36 cellular contexts compared by ENCODE assay signal in the genomic region with DNA sequence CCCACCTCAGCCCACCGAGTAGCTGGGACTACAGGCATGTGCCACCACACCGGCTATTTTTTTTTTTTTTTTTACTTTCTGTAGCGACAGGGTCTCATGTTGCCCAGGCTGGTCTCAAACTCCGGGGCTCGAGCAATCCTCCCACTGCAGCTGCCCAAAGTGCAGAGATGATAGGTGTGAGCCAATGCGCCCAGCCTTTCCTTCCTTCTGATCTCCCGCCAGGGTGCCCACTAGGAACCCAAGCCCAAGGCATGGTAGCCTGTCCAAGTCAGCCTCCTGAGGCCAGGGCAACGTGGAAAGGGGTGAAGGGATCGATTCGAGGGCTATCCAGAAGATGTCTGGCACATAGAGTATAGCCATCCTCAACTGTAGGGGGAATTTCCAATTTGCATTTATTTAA.
"Had no signal": no experiment of that assay in that cellular context is flagged by ENCODE, and none has a peak within 500 bp of the region (broad histone marks: within the 10 kb centered on the region; RNA-seq: fewer than 3 reads in every experiment).

No MANE protein-coding gene starts in this region.

- DNase-seq: activated CD4-positive, alpha-beta memory T cell treated with anti-CD3 and anti-CD28 coated beads, Interleukin-2, amount 10 ng/mL, durations not matched to agents 7 days and 5 days; activated CD4-positive, alpha-beta T cell treated with anti-CD3 and anti-CD28 coated beads for 1 hour; activated CD4-positive, alpha-beta T cell treated with anti-CD3 and anti-CD28 coated beads for 36 hours; activated CD4-positive, alpha-beta T cell treated with anti-CD3 and anti-CD28 coated beads for 48 hours; activated CD4-positive, alpha-beta T cell treated with anti-CD3 and anti-CD28 coated beads, Interleukin-2, amount 10 ng/mL, durations not matched to agents 7 days and 5 days; activated CD4-positive, alpha-beta T cell treated with anti-CD3 and anti-CD28 coated beads, Interleukin-2, amount 50 U/mL, for 48 hours; activated CD4-positive, CD25-positive, alpha-beta regulatory T cell; activated CD8-positive, alpha-beta memory T cell treated with anti-CD3 and anti-CD28 coated beads for 24 hours; activated CD8-positive, alpha-beta memory T cell treated with anti-CD3 and anti-CD28 coated beads, Interleukin-2, amount 10 ng/mL, durations not matched to agents 7 days and 5 days; activated CD8-positive, alpha-beta memory T cell treated with anti-CD3 and anti-CD28 coated beads, Interleukin-2, amount 50 U/mL, for 48 hours; activated CD8-positive, alpha-beta T cell treated with anti-CD3 and anti-CD28 coated beads, Interleukin-2, amount 10 ng/mL, durations not matched to agents 7 days and 5 days; activated effector memory CD4-positive, alpha-beta T cell treated with Interleukin-2 at 50 U/mL for 16 hours; activated gamma-delta T cell; activated naive CD4-positive, alpha-beta T cell treated with anti-CD3 and anti-CD28 coated beads, Interleukin-2, amount 10 ng/mL, durations not matched to agents 7 days and 5 days; activated naive CD4-positive, alpha-beta T cell treated with Interleukin-2 at 50 U/mL for 16 hours; activated naive CD8-positive, alpha-beta T cell treated with anti-CD3 and anti-CD28 coated beads, Interleukin-2, amount 10 ng/mL, durations not matched to agents 7 days and 5 days; activated naive CD8-positive, alpha-beta T cell treated with anti-CD3 and anti-CD28 coated beads, Interleukin-2, amount 50 U/mL, for 24 hours; activated T-cell treated with anti-CD3 and anti-CD28 coated beads, Interleukin-2, amount 50 U/mL, for 24 hours; activated T-cell treated with anti-CD3 and anti-CD28 coated beads, Interleukin-2, amount 50 U/mL, for 48 hours; amygdala; anterior cingulate cortex; central memory CD4-positive, alpha-beta T cell; T-helper 1 cell; T-helper 2 cell; T-helper 9 cell; WERI-Rb-1 had no signal

- H3K36me3 Mint-ChIP-seq: activated CD8-positive, alpha-beta memory T cell treated with anti-CD3 and anti-CD28 coated beads, Interleukin-2, amount 10 ng/mL, durations not matched to agents 7 days and 5 days; activated naive CD4-positive, alpha-beta T cell treated with anti-CD3 and anti-CD28 coated beads, Interleukin-2, amount 10 ng/mL, durations not matched to agents 7 days and 5 days; activated naive CD4-positive, alpha-beta T cell treated with anti-CD3 and anti-CD28 coated beads, Interleukin-2, amount 50 U/mL, for 24 hours; activated naive CD8-positive, alpha-beta T cell treated with anti-CD3 and anti-CD28 coated beads, Interleukin-2, amount 10 ng/mL, durations not matched to agents 7 days and 5 days; brain had no signal

- H3K4me1 ChIP-seq: ascending aorta, breast epithelium had no signal

- H3K27me3 ChIP-seq: ascending aorta, breast epithelium had no signal

- H3K4me3 ChIP-seq: ascending aorta, breast epithelium had no signal

- H3K4me3 Mint-ChIP-seq: activated CD4-positive, alpha-beta memory T cell treated with anti-CD3 and anti-CD28 coated beads, Interleukin-2, amount 10 ng/mL, durations not matched to agents 7 days and 5 days; activated CD4-positive, alpha-beta T cell treated with anti-CD3 and anti-CD28 coated beads for 36 hours; activated CD4-positive, alpha-beta T cell treated with anti-CD3 and anti-CD28 coated beads, Interleukin-2, amount 10 ng/mL, durations not matched to agents 7 days and 5 days; activated CD8-positive, alpha-beta memory T cell treated with anti-CD3 and anti-CD28 coated beads, Interleukin-2, amount 10 ng/mL, durations not matched to agents 7 days and 5 days; activated CD8-positive, alpha-beta T cell treated with anti-CD3 and anti-CD28 coated beads, Interleukin-2, amount 10 ng/mL, durations not matched to agents 7 days and 5 days; activated naive CD4-positive, alpha-beta T cell treated with anti-CD3 and anti-CD28 coated beads, Interleukin-2, amount 10 ng/mL, durations not matched to agents 7 days and 5 days; activated naive CD4-positive, alpha-beta T cell treated with anti-CD3 and anti-CD28 coated beads, Interleukin-2, amount 50 U/mL, for 24 hours; activated naive CD8-positive, alpha-beta T cell; activated naive CD8-positive, alpha-beta T cell treated with anti-CD3 and anti-CD28 coated beads, Interleukin-2, amount 10 ng/mL, durations not matched to agents 7 days and 5 days; activated naive CD8-positive, alpha-beta T cell treated with anti-CD3 and anti-CD28 coated beads, Interleukin-2, amount 50 U/mL, for 24 hours; activated T-cell treated with anti-CD3 and anti-CD28 coated beads, Interleukin-2, amount 50 U/mL, for 24 hours; brain; T-helper 1 cell treated with Interleukin-12 subunit alpha and Interleukin-12 subunit beta and Interleukin-4 antibody, amounts not matched to agents 30 μg/mL and 1 μg/mL, for 36 hours; T-helper 2 cell treated with Interferon-gamma antibody and Interleukin-4, amounts not matched to agents 5 μg/mL and 100 μg/mL, for 36 hours; WTC11 had no signal

- H3K36me3 ChIP-seq: ascending aorta, breast epithelium, WERI-Rb-1 had no signal

- H3K9me3 Mint-ChIP-seq: activated CD4-positive, alpha-beta memory T cell treated with anti-CD3 and anti-CD28 coated beads, Interleukin-2, amount 10 ng/mL, durations not matched to agents 7 days and 5 days; activated CD4-positive, alpha-beta T cell treated with anti-CD3 and anti-CD28 coated beads, Interleukin-2, amount 10 ng/mL, durations not matched to agents 7 days and 5 days; activated naive CD4-positive, alpha-beta T cell treated with anti-CD3 and anti-CD28 coated beads, Interleukin-2, amount 50 U/mL, for 24 hours; activated T-cell treated with anti-CD3 and anti-CD28 coated beads, Interleukin-2, amount 50 U/mL, for 24 hours had no signal

- H3K27ac ChIP-seq: ascending aorta, breast epithelium, WERI-Rb-1 had no signal

- ATAC-seq: activated CD4-positive, alpha-beta T cell treated with anti-CD3 and anti-CD28 coated beads for 36 hours; activated CD4-positive, CD25-positive, alpha-beta regulatory T cell treated with anti-CD3 and anti-CD28 coated beads, Interleukin-2, amount 50 U/mL, for 24 hours; activated CD8-positive, alpha-beta memory T cell treated with anti-CD3 and anti-CD28 coated beads, Interleukin-2, amount 10 ng/mL, durations not matched to agents 7 days and 5 days; activated CD8-positive, alpha-beta T cell treated with anti-CD3 and anti-CD28 coated beads, Interleukin-2, amount 10 ng/mL, durations not matched to agents 7 days and 5 days; activated naive CD8-positive, alpha-beta T cell treated with anti-CD3 and anti-CD28 coated beads, Interleukin-2, amount 50 U/mL, for 24 hours; WTC11 had no signal

- H3K27ac Mint-ChIP-seq: activated CD4-positive, alpha-beta memory T cell treated with anti-CD3 and anti-CD28 coated beads, Interleukin-2, amount 10 ng/mL, durations not matched to agents 7 days and 5 days; activated CD4-positive, alpha-beta T cell treated with anti-CD3 and anti-CD28 coated beads for 36 hours; activated CD4-positive, alpha-beta T cell treated with anti-CD3 and anti-CD28 coated beads, Interleukin-2, amount 10 ng/mL, durations not matched to agents 7 days and 5 days; activated CD8-positive, alpha-beta memory T cell treated with anti-CD3 and anti-CD28 coated beads, Interleukin-2, amount 10 ng/mL, durations not matched to agents 7 days and 5 days; activated CD8-positive, alpha-beta T cell treated with anti-CD3 and anti-CD28 coated beads, Interleukin-2, amount 10 ng/mL, durations not matched to agents 7 days and 5 days; activated naive CD4-positive, alpha-beta T cell treated with anti-CD3 and anti-CD28 coated beads, Interleukin-2, amount 10 ng/mL, durations not matched to agents 7 days and 5 days; activated naive CD4-positive, alpha-beta T cell treated with anti-CD3 and anti-CD28 coated beads, Interleukin-2, amount 50 U/mL, for 24 hours; activated naive CD8-positive, alpha-beta T cell; activated naive CD8-positive, alpha-beta T cell treated with anti-CD3 and anti-CD28 coated beads, Interleukin-2, amount 50 U/mL, for 24 hours; activated T-cell treated with anti-CD3 and anti-CD28 coated beads, Interleukin-2, amount 50 U/mL, for 24 hours; activated T-helper 2 cell treated with anti-CD3 and anti-CD28 coated beads, Interferon-gamma antibody, Interleukin-2, Interleukin-4, amounts not matched to agents 10 μg/mL and 5 μg/mL and 100 μg/mL, durations not matched to agents 14 hours and 24 hours and 36 hours; brain; T-helper 1 cell treated with Interleukin-12 subunit alpha and Interleukin-12 subunit beta and Interleukin-4 antibody, amounts not matched to agents 30 μg/mL and 1 μg/mL, for 36 hours; T-helper 2 cell treated with Interferon-gamma antibody and Interleukin-4, amounts not matched to agents 5 μg/mL and 100 μg/mL, for 36 hours; WTC11 had no signal

- H3K4me1 Mint-ChIP-seq: activated CD4-positive, alpha-beta memory T cell treated with anti-CD3 and anti-CD28 coated beads, Interleukin-2, amount 10 ng/mL, durations not matched to agents 7 days and 5 days; activated CD4-positive, alpha-beta T cell treated with anti-CD3 and anti-CD28 coated beads for 36 hours; activated CD4-positive, alpha-beta T cell treated with anti-CD3 and anti-CD28 coated beads, Interleukin-2, amount 10 ng/mL, durations not matched to agents 7 days and 5 days; activated CD8-positive, alpha-beta memory T cell treated with anti-CD3 and anti-CD28 coated beads, Interleukin-2, amount 10 ng/mL, durations not matched to agents 7 days and 5 days; activated naive CD4-positive, alpha-beta T cell treated with anti-CD3 and anti-CD28 coated beads, Interleukin-2, amount 10 ng/mL, durations not matched to agents 7 days and 5 days; activated naive CD4-positive, alpha-beta T cell treated with anti-CD3 and anti-CD28 coated beads, Interleukin-2, amount 50 U/mL, for 24 hours; activated naive CD8-positive, alpha-beta T cell treated with anti-CD3 and anti-CD28 coated beads, Interleukin-2, amount 50 U/mL, for 24 hours; brain; WTC11 had no signal
